Comparison of ENCODE assay signal across 8 cellular contexts in genomic region chr10:78756604-78757442, GRCh38.
DNase-seq lines count a peak whose midpoint lies in the region; ATAC-seq and TF ChIP-seq lines count a peak whose summit lies in the region.

No MANE protein-coding gene starts in this region.

- DNase-seq in EL (peak; percentile 93), NT2/D1 (ENCODE audit: low read depth, low spot score) (no peak), chondrocyte (ENCODE audit: low spot score) (no peak), left kidney (ENCODE audit: low read depth, low spot score) (peak; percentile 62), GM19238 (ENCODE audit: insufficient read length, low spot score) (no peak)
- peak; percentile 18 for DNase-seq in stimulated activated CD4-positive, alpha-beta T cell treated with anti-CD3 and anti-CD28 coated beads, Interleukin-4, amount 100 ng/mL, for 24 hours

- peak overlapping the region; percentile 99 for H3K27ac Mint-ChIP-seq in chondrocyte (ENCODE audit: unreplicated experiment)

- H3K4me1 ChIP-seq in NT2/D1 (ENCODE audit: insufficient read depth, insufficient read length): peaks cover 12% of the 10 kb centered on the region

- no peaks in the 10 kb centered on the region for H3K9me3 Mint-ChIP-seq in chondrocyte (ENCODE audit: low read depth)

- H3K9me3 ChIP-seq in NT2/D1 (ENCODE audit: insufficient read depth, low read length): no peaks in the 10 kb centered on the region

- peaks cover 7% of the 10 kb centered on the region for H3K27me3 ChIP-seq in NT2/D1 (ENCODE audit: insufficient read depth, insufficient read length)

- ATAC-seq in GM21723 (IDR thresholded peaks at IDR 0.05; ENCODE audit: unreplicated experiment): no peak
- ATAC-seq in GM18873 (IDR thresholded peaks at IDR 0.05; ENCODE audit: low FRiP score, unreplicated experiment): no peak

- no peaks in the 10 kb centered on the region for H3K36me3 Mint-ChIP-seq in chondrocyte (ENCODE audit: low read depth)

- no peak overlapping the region for H3K4me3 ChIP-seq in NT2/D1 (ENCODE audit: insufficient read length, low read depth)

- peak overlapping the region; percentile 56 for H3K4me3 Mint-ChIP-seq in chondrocyte (ENCODE audit: unreplicated experiment)

- peaks cover 44% of the 10 kb centered on the region for H3K4me1 Mint-ChIP-seq in chondrocyte (ENCODE audit: low read depth)

- H3K36me3 ChIP-seq in NT2/D1 (ENCODE audit: insufficient read depth, insufficient read length, low read length): no peaks in the 10 kb centered on the region

- H3K9ac ChIP-seq in NT2/D1 (ENCODE audit: insufficient read length, low read depth): peak overlapping the region; percentile 42

- H3K27me3 Mint-ChIP-seq in chondrocyte (ENCODE audit: low read depth): peaks cover 1% of the 10 kb centered on the region

- peak; percentile 21 for TF ChIP-seq CTCF in chondrocyte (IDR thresholded peaks at IDR 0.05)

Comparison
In these comparisons a context has a peak if more than half of its experiments do, and no peak if none do; other contexts are left out.
1. DNase-seq: peak in EL (single experiment), left kidney (single experiment) and stimulated activated CD4-positive, alpha-beta T cell treated with anti-CD3 and anti-CD28 coated beads, Interleukin-4, amount 100 ng/mL, for 24 hours (single experiment); none in NT2/D1 (single experiment), chondrocyte (single experiment) and GM19238 (single experiment).